Comparison of ENCODE assay signal across 19 cellular contexts in genomic region chr20:48942730-48943129, GRCh38.
"Had no signal": no experiment of that assay in that cellular context is flagged by ENCODE, and none has a peak within 500 bp of the region (broad histone marks: within the 10 kb centered on the region; RNA-seq: fewer than 3 reads in every experiment).

No MANE protein-coding gene starts in this region.

- ATAC-seq: gastrocnemius medialis; left lung; natural killer cell treated with Interleukin-12 subunit alpha and Interleukin-12 subunit beta and Interleukin-15 and Interleukin-18, amount 100 ng/mL, for 72 hours; sciatic nerve had no signal

- DNase-seq: cortex of kidney; dorsolateral prefrontal cortex; effector CD8-positive, alpha-beta T cell; gastrocnemius medialis; islet precursor cell; left lung; mesenchymal stem cell; midbrain; nucleus accumbens; ovary; stimulated activated CD4-positive, alpha-beta T cell treated with anti-CD3 and anti-CD28 coated beads, Interleukin-2, amount 100 ng/mL, for 24 hours; stimulated activated naive CD4-positive, alpha-beta T cell; stomach had no signal

- H3K27me3 ChIP-seq: dorsolateral prefrontal cortex, gastrocnemius medialis, left lung, neural progenitor cell, ovary, stomach had no signal

- H3K9me3 ChIP-seq: gastrocnemius medialis, left lung, ovary, stomach had no signal

- FAIRE-seq: urothelium cell line had no signal

- H3K36me3 ChIP-seq: neural progenitor cell, ovary had no signal

- H3K4me3 ChIP-seq: dorsolateral prefrontal cortex, gastrocnemius medialis, left lung, lung, neural progenitor cell, ovary, skin epidermis, stomach had no signal

- H3K27ac ChIP-seq: left lung, neural progenitor cell, ovary, skin epidermis, stomach had no signal

- H3K4me1 ChIP-seq: left lung, neural progenitor cell had no signal
